9 cellular contexts compared by ENCODE assay signal in genomic region chr9:127973169-127974001, GRCh38. TPM values are rescaled to one million over a fixed set of nuclear protein-coding genes. Genes with fewer than 3 reads are reported as not detected.
DNase-seq lines count a peak whose midpoint lies in the region; ATAC-seq, FAIRE-seq and TF ChIP-seq lines count a peak whose summit lies in the region.
"Had no signal": no experiment of that assay in that cellular context is flagged by ENCODE, and none has a peak within 500 bp of the region (broad histone marks: within the 10 kb centered on the region; RNA-seq: fewer than 3 reads in every experiment).

No MANE protein-coding gene starts in this region.

- POLR2A ChIA-PET in K562 (lab: Yijun Ruan, JAX): interaction anchor here (0.5 to 2.1 kb wide), 5 partner anchors 7 to 100 kb away, joined by 3 to 8 read pairs (median 3); partner anchors contain the start of gene EEIG1

- TF ChIP-seq CTCF in K562 (IDR thresholded peaks at IDR 0.05 in 2 of 3, conservative IDR thresholded peaks at IDR 0.05 in 1 of 3; ENCODE audit: insufficient read depth in 2 of 3, low read depth in 1 of 3, low read length in 3 of 3): no peak

- peaks cover 6% of the 10 kb centered on the region; the same call in 1 of the 3 replicates for H3K36me3 ChIP-seq in K562 (ENCODE audit: control insufficient read depth, insufficient read depth, low read length)

- in situ Hi-C loops in K562 (cut with MboI): no loop called here

- TF ChIP-seq RAD21 in K562 (CRISPR knock-in tag; conservative IDR thresholded peaks at IDR 0.05 in 1 of 2, IDR thresholded peaks at IDR 0.05 in 1 of 2): no peak

- no peak overlapping the region for H3K4me2 ChIP-seq in K562 (ENCODE audit: insufficient read depth, low read length)

- peaks cover 32 to 79% of the 10 kb centered on the region in 2 experiments for H3K4me1 ChIP-seq in K562 (replicated peaks in 1 of 2; ENCODE audit: control insufficient read depth in 2 of 2, insufficient read depth in 2 of 2, low read length in 2 of 2)
- peaks cover 99% of the 10 kb centered on the region for H3K4me1 ChIP-seq in mononuclear cell (ENCODE audit: insufficient read depth, low read length)

- intact Hi-C loops in K562 (cut with micrococcal nuclease): no loop called here

- H3K9me3 ChIP-seq in K562 (replicated peaks; ENCODE audit: control insufficient read depth, insufficient read depth, low read depth, low read length) (no peaks in the 10 kb centered on the region), mononuclear cell (ENCODE audit: low read depth, low read length) (no peaks in the 10 kb centered on the region)

- H2AFZ ChIP-seq in K562 (ENCODE audit: low read depth, low read length): no peak overlapping the region

- peaks cover 57% of the 10 kb centered on the region for H4K20me1 ChIP-seq in K562 (replicated peaks; ENCODE audit: control insufficient read depth, insufficient read depth, low read length)

- H3K4me3 ChIP-seq in K562 (no peak overlapping the region), mononuclear cell (ENCODE audit: low read length) (peak overlapping the region; percentile 7)

- 76% methylated on average over 17 of the region's 17 CpGs for WGBS in K562 (ENCODE audit: insufficient coverage, low coverage, missing lambda C conversion rate)

- H3K9me1 ChIP-seq in K562 (ENCODE audit: control insufficient read depth, insufficient read depth, low read length): no peaks in the 10 kb centered on the region

- no peak for FAIRE-seq in K562 (lab: Jason Lieb, UNC)
- FAIRE-seq: urothelium cell line had no signal

- TF ChIP-seq EP300 in K562 (IDR thresholded peaks at IDR 0.05; ENCODE audit: low read length): no peak

- H3K27ac ChIP-seq in K562 (ENCODE audit: extremely low read depth, low read depth, low read length): no peak overlapping the region

- peak overlapping the region in 1 of 2 experiments; percentile 75; a peak in 2 of 4 replicates for H3K9ac ChIP-seq in K562 (ENCODE audit: insufficient read depth in 1 of 2, low read depth in 2 of 2, low read length in 2 of 2)

- no TSS peak for BruUV-seq in K562 (replicated peaks; lab: Mats Ljungman, UMichigan)

- peaks cover 81% of the 10 kb centered on the region for H3K79me2 ChIP-seq in K562 (ENCODE audit: control insufficient read depth, insufficient read depth, low read length)

- CTCF ChIA-PET in K562 (lab: Yijun Ruan, JAX; ENCODE audit: low intra/inter-chr PET ratio): no interaction called here

- ATAC-seq in K562 (no peak), HG03135 (IDR thresholded peaks at IDR 0.05; ENCODE audit: unreplicated experiment) (no peak), GM19455 (IDR thresholded peaks at IDR 0.05; ENCODE audit: unreplicated experiment) (no peak)

- H3K27me3 ChIP-seq in K562 (ENCODE audit: control insufficient read depth in 2 of 2, insufficient read depth in 2 of 2, low read length in 2 of 2) (no peaks in the 10 kb centered on the region), mononuclear cell (ENCODE audit: insufficient read depth, low read length) (no peaks in the 10 kb centered on the region)

- DNase-seq in stimulated activated CD4-positive, alpha-beta T cell treated with anti-CD3 and anti-CD28 coated beads, Interleukin-15, amount 100 ng/mL, for 24 hours: peak; percentile 11
- DNase-seq in stimulated activated CD4-positive, alpha-beta T cell treated with anti-CD3 and anti-CD28 coated beads, Interleukin-2, amount 100 ng/mL, for 48 hours: no peak
- DNase-seq in K562 (ENCODE audit: extremely low read depth in 1 of 4, low spot score in 3 of 4) (no peak), dedifferentiated amniotic fluid mesenchymal stem cell (ENCODE audit: extremely low spot score) (no peak), RPMI8226 (no peak)

- TF ChIP-seq POLR2A in K562 (conservative IDR thresholded peaks at IDR 0.05): no peak

RNA-seq across cellular contexts. Expression of gene EEIG1, which starts 7.4 kb away (rescaled TPM):
- total RNA-seq in K562 (2011; cell fraction: chromatin; rRNA removed; ENCODE audit: low replicate concordance): 18.1 and 34.4 TPM in 2 replicates
- 13.4 and 13.5 TPM in 2 replicates for total RNA-seq in K562 (2011; cell fraction: nucleolus; rRNA removed)
- 17.2 and 24.7 TPM in 2 replicates for total RNA-seq in K562 (2011; cell fraction: nucleoplasm; rRNA removed)
- total RNA-seq in K562 (2014; rRNA removed) (2.1 and 4.5 TPM in 2 replicates), K562 (2014; rRNA removed; fragmentation: Illumina TruSeq; extraction: Trizol) (1.6 and 2.3 TPM in 2 replicates), K562 (2015; rRNA removed; fragmentation: Illumina TruSeq; extraction: Trizol) (2.8 and 4.1 TPM in 2 replicates), K562 (2021) (11.2 and 16.7 TPM in 2 replicates), mononuclear cell (49.1 TPM)
- polyA plus RNA-seq in K562 (2011; rRNA removed) (4.4 and 7.7 TPM in 2 replicates), K562 (2014; fragmentation: Illumina TruSeq; extraction: Trizol) (5.6 and 9.1 TPM in 2 replicates), K562 (2014; fragmentation: Nextera tagmentation; extraction: Ambion mirVana) (under 1 TPM; 0.17 to 0.25 TPM), K562 (2014; rRNA removed) (3.6 and 6.6 TPM in 2 replicates)
- 8.2 and 9.0 TPM in 2 replicates for polyA plus RNA-seq in K562 (2011; cell fraction: cytosol; rRNA removed)
- 16.1 and 16.7 TPM in 2 replicates for polyA plus RNA-seq in K562 (2011; cell fraction: nucleus; rRNA removed)
- 13.8 and 19.2 TPM in 2 replicates for polyA plus RNA-seq in K562 (2012)
- 2.1 and 2.7 TPM in 2 replicates for polyA minus RNA-seq in K562 (2011; rRNA and poly(A)+ RNA removed)
- 3.5 and 5.9 TPM in 2 replicates for polyA minus RNA-seq in K562 (2011; cell fraction: cytosol; rRNA and poly(A)+ RNA removed)
- polyA minus RNA-seq in K562 (2011; cell fraction: nucleus; rRNA and poly(A)+ RNA removed): 4.8 and 8.4 TPM in 2 replicates

RNA-seq across cellular contexts. Expression of gene DPM2, which starts 35.7 kb away (rescaled TPM):
- 99.6 and 215 TPM in 2 replicates for total RNA-seq in K562 (2011; cell fraction: chromatin; rRNA removed; ENCODE audit: low replicate concordance)
- total RNA-seq in K562 (2011; cell fraction: nucleolus; rRNA removed): 168 and 199 TPM in 2 replicates
- 195 and 215 TPM in 2 replicates for total RNA-seq in K562 (2011; cell fraction: nucleoplasm; rRNA removed)
- 56.6 and 88.7 TPM in 2 replicates for total RNA-seq in K562 (2014; rRNA removed)
- 48.1 and 53.8 TPM in 2 replicates for total RNA-seq in K562 (2014; rRNA removed; fragmentation: Illumina TruSeq; extraction: Trizol)
- 71.1 and 73.4 TPM in 2 replicates for total RNA-seq in K562 (2015; rRNA removed; fragmentation: Illumina TruSeq; extraction: Trizol)
- total RNA-seq in K562 (2021): 95.3 and 102 TPM in 2 replicates
- 93.8 and 101 TPM in 2 replicates for polyA plus RNA-seq in K562 (2011; rRNA removed)
- 131 and 200 TPM in 2 replicates for polyA plus RNA-seq in K562 (2011; cell fraction: cytosol; rRNA removed)
- 142 and 205 TPM in 2 replicates for polyA plus RNA-seq in K562 (2011; cell fraction: nucleus; rRNA removed)
- polyA plus RNA-seq in K562 (2012): 83.9 and 86.2 TPM in 2 replicates
- polyA plus RNA-seq in K562 (2014; fragmentation: Illumina TruSeq; extraction: Trizol): 126 and 142 TPM in 2 replicates
- polyA plus RNA-seq in K562 (2014; fragmentation: Nextera tagmentation; extraction: Ambion mirVana): 10 to 100 TPM; 43.5 to 69.3 TPM
- polyA plus RNA-seq in K562 (2014; rRNA removed): 104 and 107 TPM in 2 replicates
- polyA minus RNA-seq in K562 (2011; rRNA and poly(A)+ RNA removed): 54.4 and 75.4 TPM in 2 replicates
- polyA minus RNA-seq in K562 (2011; cell fraction: cytosol; rRNA and poly(A)+ RNA removed): 56.3 and 59.9 TPM in 2 replicates
- polyA minus RNA-seq in K562 (2011; cell fraction: nucleus; rRNA and poly(A)+ RNA removed): 64.1 and 85.1 TPM in 2 replicates
- total RNA-seq in mononuclear cell: 12.7 TPM

RNA-seq across cellular contexts. Expression of gene PIP5KL1, which starts 42.8 kb away (rescaled TPM):
- 4.2 and 9.4 TPM in 2 replicates for total RNA-seq in K562 (2011; cell fraction: chromatin; rRNA removed; ENCODE audit: low replicate concordance)
- 7.7 and 10.1 TPM in 2 replicates for total RNA-seq in K562 (2011; cell fraction: nucleolus; rRNA removed)
- 4.3 and 4.5 TPM in 2 replicates for total RNA-seq in K562 (2011; cell fraction: nucleoplasm; rRNA removed)
- 2.5 and 3.1 TPM in 2 replicates for total RNA-seq in K562 (2014; rRNA removed)
- 0.80 and 1.2 TPM in 2 replicates for total RNA-seq in K562 (2014; rRNA removed; fragmentation: Illumina TruSeq; extraction: Trizol)
- 0.58 and 1.3 TPM in 2 replicates for total RNA-seq in K562 (2015; rRNA removed; fragmentation: Illumina TruSeq; extraction: Trizol)
- total RNA-seq in K562 (2021): 3.0 and 3.7 TPM in 2 replicates
- polyA plus RNA-seq in K562 (2011; rRNA removed): 1.2 and 1.6 TPM in 2 replicates
- polyA plus RNA-seq in K562 (2011; cell fraction: cytosol; rRNA removed): 1.8 and 2.2 TPM in 2 replicates
- polyA plus RNA-seq in K562 (2011; cell fraction: nucleus; rRNA removed): 12.7 and 14.3 TPM in 2 replicates
- 1.7 and 5.0 TPM in 2 replicates for polyA plus RNA-seq in K562 (2012)
- 0.82 and 1.2 TPM in 2 replicates for polyA plus RNA-seq in K562 (2014; fragmentation: Illumina TruSeq; extraction: Trizol)
- polyA plus RNA-seq in K562 (2014; fragmentation: Nextera tagmentation; extraction: Ambion mirVana): under 1 TPM; 0.18 to 0.41 TPM
- 4.3 and 4.8 TPM in 2 replicates for polyA plus RNA-seq in K562 (2014; rRNA removed)
- 0.75 TPM in 1 of 2 replicates, not detected in the other for polyA minus RNA-seq in K562 (2011; rRNA and poly(A)+ RNA removed)
- polyA minus RNA-seq in K562 (2011; cell fraction: cytosol; rRNA and poly(A)+ RNA removed): 3.0 TPM in 1 of 2 replicates, not detected in the other
- polyA minus RNA-seq in K562 (2011; cell fraction: nucleus; rRNA and poly(A)+ RNA removed): 2.6 TPM in 2 replicates
- total RNA-seq in mononuclear cell: 0.42 TPM

RNA-seq across cellular contexts. Expression of gene ST6GALNAC4, which starts 56.5 kb away (rescaled TPM):
- total RNA-seq in K562 (2011; cell fraction: chromatin; rRNA removed; ENCODE audit: low replicate concordance): 24.9 and 89.8 TPM in 2 replicates
- 90.4 and 100 TPM in 2 replicates for total RNA-seq in K562 (2011; cell fraction: nucleolus; rRNA removed)
- total RNA-seq in K562 (2011; cell fraction: nucleoplasm; rRNA removed): 52.6 and 55.0 TPM in 2 replicates
- total RNA-seq in K562 (2014; rRNA removed) (25.5 and 47.2 TPM in 2 replicates), K562 (2014; rRNA removed; fragmentation: Illumina TruSeq; extraction: Trizol) (2.8 and 6.6 TPM in 2 replicates), K562 (2015; rRNA removed; fragmentation: Illumina TruSeq; extraction: Trizol) (17.2 and 19.0 TPM in 2 replicates), K562 (2021) (43.1 and 47.1 TPM in 2 replicates), mononuclear cell (22.7 TPM)
- polyA plus RNA-seq in K562 (2011; rRNA removed) (14.0 and 19.4 TPM in 2 replicates), K562 (2014; fragmentation: Illumina TruSeq; extraction: Trizol) (15.4 and 34.0 TPM in 2 replicates), K562 (2014; fragmentation: Nextera tagmentation; extraction: Ambion mirVana) (1 to 10 TPM; 2.6 to 3.4 TPM), K562 (2014; rRNA removed) (26.0 and 42.6 TPM in 2 replicates)
- polyA plus RNA-seq in K562 (2011; cell fraction: cytosol; rRNA removed): 30.0 and 73.0 TPM in 2 replicates
- polyA plus RNA-seq in K562 (2011; cell fraction: nucleus; rRNA removed): 34.4 and 63.8 TPM in 2 replicates
- polyA plus RNA-seq in K562 (2012): 26.5 and 52.2 TPM in 2 replicates
- polyA minus RNA-seq in K562 (2011; rRNA and poly(A)+ RNA removed): 7.5 and 10.6 TPM in 2 replicates
- polyA minus RNA-seq in K562 (2011; cell fraction: cytosol; rRNA and poly(A)+ RNA removed): 30.9 and 50.2 TPM in 2 replicates
- polyA minus RNA-seq in K562 (2011; cell fraction: nucleus; rRNA and poly(A)+ RNA removed): 24.7 and 25.8 TPM in 2 replicates
